Comparison of ENCODE assay signal across 1 cellular context in genomic region chr17:62119373-62119772, GRCh38.
TF ChIP-seq lines count a peak whose summit lies in the region.

No MANE protein-coding gene starts in this region.

TF ChIP-seq in GM12878, 131 proteins besides CTCF, POLR2A, EP300 and RAD21 (continued from another document):
- no peak for TF ChIP-seq E2F8 (IDR thresholded peaks at IDR 0.05; ENCODE audit: low read depth, partially characterized antibody)
- TF ChIP-seq IRF3 (IDR thresholded peaks at IDR 0.05) = no peak
- TF ChIP-seq POLR2AphosphoS2 (IDR thresholded peaks at IDR 0.05; ENCODE audit: low read depth, low read length) = no peak
- TF ChIP-seq RUNX3 (IDR thresholded peaks at IDR 0.05; ENCODE audit: low read length) = peak; percentile 39; the same call in 1 of the 2 replicates
- TF ChIP-seq, protein P1, sequence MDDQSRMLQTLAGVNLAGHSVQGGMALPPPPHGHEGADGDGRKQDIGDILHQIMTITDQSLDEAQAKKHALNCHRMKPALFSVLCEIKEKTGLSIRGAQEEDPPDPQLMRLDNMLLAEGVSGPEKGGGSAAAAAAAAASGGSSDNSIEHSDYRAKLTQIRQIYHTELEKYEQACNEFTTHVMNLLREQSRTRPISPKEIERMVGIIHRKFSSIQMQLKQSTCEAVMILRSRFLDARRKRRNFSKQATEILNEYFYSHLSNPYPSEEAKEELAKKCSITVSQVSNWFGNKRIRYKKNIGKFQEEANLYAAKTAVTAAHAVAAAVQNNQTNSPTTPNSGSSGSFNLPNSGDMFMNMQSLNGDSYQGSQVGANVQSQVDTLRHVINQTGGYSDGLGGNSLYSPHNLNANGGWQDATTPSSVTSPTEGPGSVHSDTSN (IDR thresholded peaks at IDR 0.05; ENCODE audit: insufficient replicate concordance, low read depth, low read length) = no peak
- TF ChIP-seq, protein P2, sequence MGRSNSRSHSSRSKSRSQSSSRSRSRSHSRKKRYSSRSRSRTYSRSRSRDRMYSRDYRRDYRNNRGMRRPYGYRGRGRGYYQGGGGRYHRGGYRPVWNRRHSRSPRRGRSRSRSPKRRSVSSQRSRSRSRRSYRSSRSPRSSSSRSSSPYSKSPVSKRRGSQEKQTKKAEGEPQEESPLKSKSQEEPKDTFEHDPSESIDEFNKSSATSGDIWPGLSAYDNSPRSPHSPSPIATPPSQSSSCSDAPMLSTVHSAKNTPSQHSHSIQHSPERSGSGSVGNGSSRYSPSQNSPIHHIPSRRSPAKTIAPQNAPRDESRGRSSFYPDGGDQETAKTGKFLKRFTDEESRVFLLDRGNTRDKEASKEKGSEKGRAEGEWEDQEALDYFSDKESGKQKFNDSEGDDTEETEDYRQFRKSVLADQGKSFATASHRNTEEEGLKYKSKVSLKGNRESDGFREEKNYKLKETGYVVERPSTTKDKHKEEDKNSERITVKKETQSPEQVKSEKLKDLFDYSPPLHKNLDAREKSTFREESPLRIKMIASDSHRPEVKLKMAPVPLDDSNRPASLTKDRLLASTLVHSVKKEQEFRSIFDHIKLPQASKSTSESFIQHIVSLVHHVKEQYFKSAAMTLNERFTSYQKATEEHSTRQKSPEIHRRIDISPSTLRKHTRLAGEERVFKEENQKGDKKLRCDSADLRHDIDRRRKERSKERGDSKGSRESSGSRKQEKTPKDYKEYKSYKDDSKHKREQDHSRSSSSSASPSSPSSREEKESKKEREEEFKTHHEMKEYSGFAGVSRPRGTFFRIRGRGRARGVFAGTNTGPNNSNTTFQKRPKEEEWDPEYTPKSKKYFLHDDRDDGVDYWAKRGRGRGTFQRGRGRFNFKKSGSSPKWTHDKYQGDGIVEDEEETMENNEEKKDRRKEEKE (IDR thresholded peaks at IDR 0.05) = no peak
- TF ChIP-seq TCF7 (IDR thresholded peaks at IDR 0.05; ENCODE audit: borderline replicate concordance) = peak; percentile 47; the same call in 1 of the 2 replicates
- TF ChIP-seq JUNB (IDR thresholded peaks at IDR 0.05) = peak; percentile 80
- TF ChIP-seq CHD4 (IDR thresholded peaks at IDR 0.05) = no peak
- TF ChIP-seq, protein P3, sequence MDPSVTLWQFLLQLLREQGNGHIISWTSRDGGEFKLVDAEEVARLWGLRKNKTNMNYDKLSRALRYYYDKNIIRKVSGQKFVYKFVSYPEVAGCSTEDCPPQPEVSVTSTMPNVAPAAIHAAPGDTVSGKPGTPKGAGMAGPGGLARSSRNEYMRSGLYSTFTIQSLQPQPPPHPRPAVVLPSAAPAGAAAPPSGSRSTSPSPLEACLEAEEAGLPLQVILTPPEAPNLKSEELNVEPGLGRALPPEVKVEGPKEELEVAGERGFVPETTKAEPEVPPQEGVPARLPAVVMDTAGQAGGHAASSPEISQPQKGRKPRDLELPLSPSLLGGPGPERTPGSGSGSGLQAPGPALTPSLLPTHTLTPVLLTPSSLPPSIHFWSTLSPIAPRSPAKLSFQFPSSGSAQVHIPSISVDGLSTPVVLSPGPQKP (IDR thresholded peaks at IDR 0.05; ENCODE audit: low read depth, low read length) = no peak
- no peak for TF ChIP-seq GABPA (IDR thresholded peaks at IDR 0.05; ENCODE audit: low read depth)
- TF ChIP-seq NFIC (IDR thresholded peaks at IDR 0.05; ENCODE audit: low read depth, low read length) = peak; percentile 74; the same call in 1 of the 2 replicates
- no peak for TF ChIP-seq CREB1 (IDR thresholded peaks at IDR 0.05; ENCODE audit: low read depth)
- TF ChIP-seq CREM (IDR thresholded peaks at IDR 0.05; ENCODE audit: low read depth) = 0 out of 2 replicates have a peak, but pooled peaks have one; percentile 29
- no peak for TF ChIP-seq ZNF207 (IDR thresholded peaks at IDR 0.05; ENCODE audit: borderline replicate concordance)
- TF ChIP-seq MEF2A (IDR thresholded peaks at IDR 0.05; ENCODE audit: insufficient read depth, low read depth, low read length) = 0 out of 2 replicates have a peak, but pooled peaks have one; percentile 29
- TF ChIP-seq GATAD2B (conservative IDR thresholded peaks at IDR 0.05; ENCODE audit: low read depth) = no peak
TF ChIP-seq in GM12878: peak in this region for 8.
